ENCODE assay signal across 1 cellular context in the genomic region with DNA sequence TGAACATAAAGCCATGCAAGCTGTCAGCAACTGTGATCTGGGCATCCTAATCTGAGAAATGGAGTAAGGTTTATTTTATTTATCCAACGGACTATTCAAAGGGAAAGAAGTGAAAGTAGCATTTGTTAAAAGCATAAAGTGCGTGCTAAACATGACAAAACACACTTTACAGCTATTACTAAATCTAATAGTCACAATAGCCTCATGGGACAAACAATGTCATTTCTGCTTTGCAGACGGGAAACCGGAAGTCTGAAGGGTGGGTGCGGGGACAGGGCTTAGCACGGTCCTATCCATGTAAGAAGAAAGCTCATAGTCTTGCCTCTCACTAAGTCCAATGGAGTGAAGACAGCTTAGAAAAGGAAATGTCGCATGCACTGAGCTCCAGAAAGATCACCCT.
TF ChIP-seq lines count a peak whose summit lies in the region.

No MANE protein-coding gene starts in this region.

TF ChIP-seq in IMR-90, 13 proteins besides CTCF, POLR2A, EP300 and RAD21 (continued from another document):
- TF ChIP-seq, protein P1, sequence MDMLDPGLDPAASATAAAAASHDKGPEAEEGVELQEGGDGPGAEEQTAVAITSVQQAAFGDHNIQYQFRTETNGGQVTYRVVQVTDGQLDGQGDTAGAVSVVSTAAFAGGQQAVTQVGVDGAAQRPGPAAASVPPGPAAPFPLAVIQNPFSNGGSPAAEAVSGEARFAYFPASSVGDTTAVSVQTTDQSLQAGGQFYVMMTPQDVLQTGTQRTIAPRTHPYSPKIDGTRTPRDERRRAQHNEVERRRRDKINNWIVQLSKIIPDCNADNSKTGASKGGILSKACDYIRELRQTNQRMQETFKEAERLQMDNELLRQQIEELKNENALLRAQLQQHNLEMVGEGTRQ (IDR thresholded peaks at IDR 0.05; ENCODE audit: low read depth, low read length): no peak
- TF ChIP-seq MAFK (IDR thresholded peaks at IDR 0.05; ENCODE audit: low read depth, low read length): no peak
- TF ChIP-seq BHLHE40 (IDR thresholded peaks at IDR 0.05; ENCODE audit: low read depth, low read length): no peak
